ENCODE assay signal across 1 cellular context in the genomic region with DNA sequence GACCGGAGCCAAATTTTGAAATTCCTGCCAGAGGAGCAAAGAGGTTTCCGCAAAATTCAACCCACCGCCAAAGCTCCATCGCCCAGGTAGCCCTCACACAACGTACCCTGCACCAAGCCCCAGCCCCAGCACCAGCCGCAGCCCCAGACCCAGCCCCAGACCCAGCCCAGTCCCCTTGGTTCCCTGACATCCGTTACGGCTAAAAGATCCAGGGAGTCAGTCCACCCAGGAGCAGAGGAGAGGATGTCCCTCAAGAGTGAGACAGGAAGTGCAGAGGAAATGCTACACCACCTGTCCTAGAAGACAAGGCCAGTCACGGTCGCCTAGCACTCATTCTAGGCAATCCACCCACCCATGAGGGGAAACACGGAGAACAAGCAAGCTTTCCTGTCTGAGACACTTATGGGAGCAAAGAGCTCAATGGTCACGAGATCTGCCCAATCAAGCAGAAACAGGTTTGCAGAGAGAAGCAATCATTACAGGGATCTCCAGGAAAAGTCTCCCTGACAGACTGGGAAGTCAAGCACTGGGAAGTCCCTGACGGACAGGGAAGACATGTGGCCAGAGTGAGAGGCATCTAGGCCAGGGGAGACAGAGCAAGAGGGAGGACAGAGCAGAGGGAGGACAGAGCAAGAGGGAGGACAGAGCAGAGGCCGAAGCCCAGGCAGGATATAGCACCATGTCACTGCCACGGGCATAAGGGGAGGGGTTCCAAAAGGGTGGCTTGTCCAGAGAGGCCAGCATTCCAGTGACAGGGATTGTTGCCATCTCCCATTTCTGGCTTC.
TF ChIP-seq lines count a peak whose summit lies in the region.

No MANE protein-coding gene starts in this region.

TF ChIP-seq in K562, 482 proteins besides CTCF, POLR2A, EP300 and RAD21 (continued from another document):
- TF ChIP-seq SMARCE1 (IDR thresholded peaks at IDR 0.05) (no peak), ILF3 (IDR thresholded peaks at IDR 0.05; ENCODE audit: borderline replicate concordance) (no peak), SETDB1 (IDR thresholded peaks at IDR 0.05; ENCODE audit: low read length) (no peak), CHD2 (IDR thresholded peaks at IDR 0.05; ENCODE audit: low read depth, low read length) (no peak), ADNP (tag; IDR thresholded peaks at IDR 0.05) (no peak)
- TF ChIP-seq, protein P1, sequence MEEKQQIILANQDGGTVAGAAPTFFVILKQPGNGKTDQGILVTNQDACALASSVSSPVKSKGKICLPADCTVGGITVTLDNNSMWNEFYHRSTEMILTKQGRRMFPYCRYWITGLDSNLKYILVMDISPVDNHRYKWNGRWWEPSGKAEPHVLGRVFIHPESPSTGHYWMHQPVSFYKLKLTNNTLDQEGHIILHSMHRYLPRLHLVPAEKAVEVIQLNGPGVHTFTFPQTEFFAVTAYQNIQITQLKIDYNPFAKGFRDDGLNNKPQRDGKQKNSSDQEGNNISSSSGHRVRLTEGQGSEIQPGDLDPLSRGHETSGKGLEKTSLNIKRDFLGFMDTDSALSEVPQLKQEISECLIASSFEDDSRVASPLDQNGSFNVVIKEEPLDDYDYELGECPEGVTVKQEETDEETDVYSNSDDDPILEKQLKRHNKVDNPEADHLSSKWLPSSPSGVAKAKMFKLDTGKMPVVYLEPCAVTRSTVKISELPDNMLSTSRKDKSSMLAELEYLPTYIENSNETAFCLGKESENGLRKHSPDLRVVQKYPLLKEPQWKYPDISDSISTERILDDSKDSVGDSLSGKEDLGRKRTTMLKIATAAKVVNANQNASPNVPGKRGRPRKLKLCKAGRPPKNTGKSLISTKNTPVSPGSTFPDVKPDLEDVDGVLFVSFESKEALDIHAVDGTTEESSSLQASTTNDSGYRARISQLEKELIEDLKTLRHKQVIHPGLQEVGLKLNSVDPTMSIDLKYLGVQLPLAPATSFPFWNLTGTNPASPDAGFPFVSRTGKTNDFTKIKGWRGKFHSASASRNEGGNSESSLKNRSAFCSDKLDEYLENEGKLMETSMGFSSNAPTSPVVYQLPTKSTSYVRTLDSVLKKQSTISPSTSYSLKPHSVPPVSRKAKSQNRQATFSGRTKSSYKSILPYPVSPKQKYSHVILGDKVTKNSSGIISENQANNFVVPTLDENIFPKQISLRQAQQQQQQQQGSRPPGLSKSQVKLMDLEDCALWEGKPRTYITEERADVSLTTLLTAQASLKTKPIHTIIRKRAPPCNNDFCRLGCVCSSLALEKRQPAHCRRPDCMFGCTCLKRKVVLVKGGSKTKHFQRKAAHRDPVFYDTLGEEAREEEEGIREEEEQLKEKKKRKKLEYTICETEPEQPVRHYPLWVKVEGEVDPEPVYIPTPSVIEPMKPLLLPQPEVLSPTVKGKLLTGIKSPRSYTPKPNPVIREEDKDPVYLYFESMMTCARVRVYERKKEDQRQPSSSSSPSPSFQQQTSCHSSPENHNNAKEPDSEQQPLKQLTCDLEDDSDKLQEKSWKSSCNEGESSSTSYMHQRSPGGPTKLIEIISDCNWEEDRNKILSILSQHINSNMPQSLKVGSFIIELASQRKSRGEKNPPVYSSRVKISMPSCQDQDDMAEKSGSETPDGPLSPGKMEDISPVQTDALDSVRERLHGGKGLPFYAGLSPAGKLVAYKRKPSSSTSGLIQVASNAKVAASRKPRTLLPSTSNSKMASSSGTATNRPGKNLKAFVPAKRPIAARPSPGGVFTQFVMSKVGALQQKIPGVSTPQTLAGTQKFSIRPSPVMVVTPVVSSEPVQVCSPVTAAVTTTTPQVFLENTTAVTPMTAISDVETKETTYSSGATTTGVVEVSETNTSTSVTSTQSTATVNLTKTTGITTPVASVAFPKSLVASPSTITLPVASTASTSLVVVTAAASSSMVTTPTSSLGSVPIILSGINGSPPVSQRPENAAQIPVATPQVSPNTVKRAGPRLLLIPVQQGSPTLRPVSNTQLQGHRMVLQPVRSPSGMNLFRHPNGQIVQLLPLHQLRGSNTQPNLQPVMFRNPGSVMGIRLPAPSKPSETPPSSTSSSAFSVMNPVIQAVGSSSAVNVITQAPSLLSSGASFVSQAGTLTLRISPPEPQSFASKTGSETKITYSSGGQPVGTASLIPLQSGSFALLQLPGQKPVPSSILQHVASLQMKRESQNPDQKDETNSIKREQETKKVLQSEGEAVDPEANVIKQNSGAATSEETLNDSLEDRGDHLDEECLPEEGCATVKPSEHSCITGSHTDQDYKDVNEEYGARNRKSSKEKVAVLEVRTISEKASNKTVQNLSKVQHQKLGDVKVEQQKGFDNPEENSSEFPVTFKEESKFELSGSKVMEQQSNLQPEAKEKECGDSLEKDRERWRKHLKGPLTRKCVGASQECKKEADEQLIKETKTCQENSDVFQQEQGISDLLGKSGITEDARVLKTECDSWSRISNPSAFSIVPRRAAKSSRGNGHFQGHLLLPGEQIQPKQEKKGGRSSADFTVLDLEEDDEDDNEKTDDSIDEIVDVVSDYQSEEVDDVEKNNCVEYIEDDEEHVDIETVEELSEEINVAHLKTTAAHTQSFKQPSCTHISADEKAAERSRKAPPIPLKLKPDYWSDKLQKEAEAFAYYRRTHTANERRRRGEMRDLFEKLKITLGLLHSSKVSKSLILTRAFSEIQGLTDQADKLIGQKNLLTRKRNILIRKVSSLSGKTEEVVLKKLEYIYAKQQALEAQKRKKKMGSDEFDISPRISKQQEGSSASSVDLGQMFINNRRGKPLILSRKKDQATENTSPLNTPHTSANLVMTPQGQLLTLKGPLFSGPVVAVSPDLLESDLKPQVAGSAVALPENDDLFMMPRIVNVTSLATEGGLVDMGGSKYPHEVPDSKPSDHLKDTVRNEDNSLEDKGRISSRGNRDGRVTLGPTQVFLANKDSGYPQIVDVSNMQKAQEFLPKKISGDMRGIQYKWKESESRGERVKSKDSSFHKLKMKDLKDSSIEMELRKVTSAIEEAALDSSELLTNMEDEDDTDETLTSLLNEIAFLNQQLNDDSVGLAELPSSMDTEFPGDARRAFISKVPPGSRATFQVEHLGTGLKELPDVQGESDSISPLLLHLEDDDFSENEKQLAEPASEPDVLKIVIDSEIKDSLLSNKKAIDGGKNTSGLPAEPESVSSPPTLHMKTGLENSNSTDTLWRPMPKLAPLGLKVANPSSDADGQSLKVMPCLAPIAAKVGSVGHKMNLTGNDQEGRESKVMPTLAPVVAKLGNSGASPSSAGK (IDR thresholded peaks at IDR 0.05): no peak
